In genomic region chr15:50506121-50506520, GRCh38 we compare ENCODE assay signal across 25 cellular contexts. TPM values are rescaled to one million over a fixed set of nuclear protein-coding genes. Genes with fewer than 3 reads are reported as not detected.
DNase-seq lines count a peak whose midpoint lies in the region; ATAC-seq, FAIRE-seq and TF ChIP-seq lines count a peak whose summit lies in the region.
"Had no signal": no experiment of that assay in that cellular context is flagged by ENCODE, and none has a peak within 500 bp of the region (broad histone marks: within the 10 kb centered on the region; RNA-seq: fewer than 3 reads in every experiment).

No MANE protein-coding gene starts in this region.

- H4K5ac ChIP-seq in H9 (ENCODE audit: insufficient read length, low read depth, low read length) = no peak overlapping the region

- peaks cover 3 to 8% (median 4%) of the 10 kb centered on the region in 3 experiments; a peak in 3 of 7 replicates for H3K36me3 Mint-ChIP-seq in H9 (ENCODE audit: insufficient read depth in 1 of 3, low read depth in 3 of 3)
- H3K36me3 Mint-ChIP-seq: naive B cell had no signal

- no peak overlapping the region for H3K56ac ChIP-seq in H9 (ENCODE audit: insufficient read length, low read depth, low read length)

- H3K27ac Mint-ChIP-seq in H9 = no peak overlapping the region; a peak in 1 of 7 replicates
- H3K27ac Mint-ChIP-seq: activated CD8-positive, alpha-beta T cell treated with anti-CD3 and anti-CD28 coated beads for 36 hours; activated naive CD4-positive, alpha-beta T cell treated with anti-CD3 and anti-CD28 coated beads, Interleukin-2, amount 10 ng/mL, durations not matched to agents 7 days and 5 days; activated T-cell treated with anti-CD3 and anti-CD28 coated beads, Interleukin-2, amount 50 U/mL, for 24 hours; IgD-negative memory B cell had no signal

- peaks cover 7 to 13% of the 10 kb centered on the region in 2 experiments for H3K4me1 Mint-ChIP-seq in H9
- H3K4me1 Mint-ChIP-seq: CD8-positive, alpha-beta memory T cell had no signal

- H3K4ac ChIP-seq in H9 (ENCODE audit: low read depth, low read length) = no peak overlapping the region

- H3K36me3 ChIP-seq in K562 (ENCODE audit: control insufficient read depth, insufficient read depth, low read length) (peaks cover 17% of the 10 kb centered on the region; the same call in 1 of the 3 replicates), colonic mucosa (no peaks in the 10 kb centered on the region)

- H2BK20ac ChIP-seq in H9 (ENCODE audit: low read depth, low read length, poor library complexity, severe bottlenecking) = no peak overlapping the region

- no peaks in the 10 kb centered on the region for H3K79me2 ChIP-seq in H9 (ENCODE audit: insufficient read depth, low read length)
- H3K79me2 ChIP-seq in K562 (ENCODE audit: control insufficient read depth, insufficient read depth, low read length) = no peaks in the 10 kb centered on the region

- in situ Hi-C loops in K562 (cut with MboI) = no loop called here

- FAIRE-seq in K562 (lab: Jason Lieb, UNC) (no peak), HTR-8/SVneo (lab: Jason Lieb, UNC) (no peak)
- FAIRE-seq: astrocyte, colon had no signal

- no peak overlapping the region for H3T11ph ChIP-seq in H9 (ENCODE audit: low read length)

- no peak overlapping the region for H3K23ac ChIP-seq in H9 (ENCODE audit: insufficient read length, low read depth, low read length)

- no peaks in the 10 kb centered on the region for H3K23me2 ChIP-seq in H9 (ENCODE audit: insufficient read length, low read depth, low read length, poor library complexity, severe bottlenecking)

- H3K27me3 Mint-ChIP-seq in H9 (ENCODE audit: low read depth) = no peaks in the 10 kb centered on the region
- H3K27me3 Mint-ChIP-seq: activated CD8-positive, alpha-beta T cell treated with anti-CD3 and anti-CD28 coated beads for 36 hours; activated naive CD4-positive, alpha-beta T cell treated with anti-CD3 and anti-CD28 coated beads, Interleukin-2, amount 10 ng/mL, durations not matched to agents 7 days and 5 days; activated T-cell treated with anti-CD3 and anti-CD28 coated beads, Interleukin-2, amount 50 U/mL, for 24 hours; IgD-negative memory B cell; naive B cell had no signal

- H3K9me1 ChIP-seq in K562 (ENCODE audit: control insufficient read depth, insufficient read depth, low read length) = no peaks in the 10 kb centered on the region

- TF ChIP-seq POLR2A in K562 (conservative IDR thresholded peaks at IDR 0.05) = no peak

- BruUV-seq in K562 (replicated peaks; lab: Mats Ljungman, UMichigan) = no TSS peak

- WGBS in H9 (ENCODE audit: extremely low coverage, insufficient read length, low lambda C conversion rate) = no CpG with 5 or more reads among the region's 8 CpGs
- WGBS in K562 (ENCODE audit: insufficient coverage, low coverage, missing lambda C conversion rate) = 65% methylated on average over 8 of the region's 8 CpGs

- H3K18ac ChIP-seq in H9 (ENCODE audit: insufficient read length, low read depth, low read length) = no peak overlapping the region

- H3K27me3 ChIP-seq in H9 (ENCODE audit: insufficient read depth, low read length) (no peaks in the 10 kb centered on the region), K562 (ENCODE audit: control insufficient read depth in 2 of 2, insufficient read depth in 2 of 2, low read length in 2 of 2) (no peaks in the 10 kb centered on the region), colonic mucosa (no peaks in the 10 kb centered on the region)
- H3K27me3 ChIP-seq: gastroesophageal sphincter, transverse colon had no signal

- H2BK5ac ChIP-seq in H9 (ENCODE audit: insufficient read length, low read length) = no peak overlapping the region

- H3K9me3 Mint-ChIP-seq in H9 = no peaks in the 10 kb centered on the region
- H3K9me3 Mint-ChIP-seq: activated CD8-positive, alpha-beta T cell treated with anti-CD3 and anti-CD28 coated beads for 36 hours; activated naive CD4-positive, alpha-beta T cell treated with anti-CD3 and anti-CD28 coated beads, Interleukin-2, amount 10 ng/mL, durations not matched to agents 7 days and 5 days; activated T-cell treated with anti-CD3 and anti-CD28 coated beads, Interleukin-2, amount 50 U/mL, for 24 hours; CD8-positive, alpha-beta memory T cell; IgD-negative memory B cell; naive B cell had no signal

- H3K79me1 ChIP-seq in H9 (ENCODE audit: insufficient read depth, low read depth, low read length, poor library complexity, severe bottlenecking) = no peaks in the 10 kb centered on the region

- no peak overlapping the region for H3K14ac ChIP-seq in H9 (ENCODE audit: insufficient read depth, low read length)

- H2BK15ac ChIP-seq in H9 (ENCODE audit: low read depth, low read length) = no peak overlapping the region

- H4K20me1 ChIP-seq in H9 (ENCODE audit: control insufficient read depth, insufficient read depth, insufficient read length) = no peaks in the 10 kb centered on the region
- H4K20me1 ChIP-seq in K562 (replicated peaks; ENCODE audit: control insufficient read depth, insufficient read depth, low read length) = no peaks in the 10 kb centered on the region

- no peak for TF ChIP-seq RAD21 in K562 (CRISPR knock-in tag; conservative IDR thresholded peaks at IDR 0.05 in 1 of 2, IDR thresholded peaks at IDR 0.05 in 1 of 2)

- TF ChIP-seq CTCF in H9 (conservative IDR thresholded peaks at IDR 0.05) (no peak), K562 (IDR thresholded peaks at IDR 0.05 in 2 of 3, conservative IDR thresholded peaks at IDR 0.05 in 1 of 3; ENCODE audit: insufficient read depth in 2 of 3, low read depth in 1 of 3, low read length in 3 of 3) (no peak), colonic mucosa (IDR thresholded peaks at IDR 0.05) (no peak)

- H2AK5ac ChIP-seq in H9 (ENCODE audit: insufficient read length, low read length) = no peak overlapping the region

- POLR2A ChIA-PET in K562 (lab: Yijun Ruan, JAX) = interaction anchor here (0.5 to 1.5 kb wide), 5 partner anchors 9 to 605 kb away, joined by 3 read pairs; no protein-coding TSS in a partner anchor

- H3K4me2 ChIP-seq in H9 (ENCODE audit: insufficient read depth, insufficient read length, low read length) (no peak overlapping the region), K562 (ENCODE audit: insufficient read depth, low read length) (no peak overlapping the region)

- DNase-seq in H9 (peak; percentile 60), K562 (ENCODE audit: extremely low read depth in 1 of 4, low spot score in 3 of 4) (peak in 1 of 4 experiments; percentile 38), iris pigment epithelial cell (ENCODE audit: low read depth) (peak; percentile 31), putamen (ENCODE audit: low spot score) (peak; percentile 30), colonic mucosa (no peak), dedifferentiated amniotic fluid mesenchymal stem cell (ENCODE audit: extremely low spot score) (no peak), HTR-8/SVneo (ENCODE audit: insufficient read length, low spot score) (no peak)
- DNase-seq: activated CD8-positive, alpha-beta T cell treated with anti-CD3 and anti-CD28 coated beads for 36 hours; activated naive CD4-positive, alpha-beta T cell treated with anti-CD3 and anti-CD28 coated beads, Interleukin-2, amount 10 ng/mL, durations not matched to agents 7 days and 5 days; activated T-cell treated with anti-CD3 and anti-CD28 coated beads, Interleukin-2, amount 50 U/mL, for 24 hours; CD8-positive, alpha-beta memory T cell; DMS79; GM23248; naive B cell; NCI-H187; NCI-H446; psoas muscle; stimulated activated naive CD8-positive, alpha-beta T cell treated with anti-CD3 and anti-CD28 coated beads, Interleukin-15, Interleukin-2, amounts not matched to agents 100 U/mL and 50 U/mL, for 24 hours; transverse colon had no signal

- H3K27ac ChIP-seq in H9 (ENCODE audit: insufficient read length, low read depth, low read length) (no peak overlapping the region), K562 (ENCODE audit: extremely low read depth, low read depth, low read length) (no peak overlapping the region), colonic mucosa (no peak overlapping the region)
- H3K27ac ChIP-seq: gastroesophageal sphincter, GM23248, psoas muscle, transverse colon had no signal

- no peaks in the 10 kb centered on the region for H3K9me3 ChIP-seq in H9 (ENCODE audit: control insufficient read depth, low read depth, low read length)
- no peaks in the 10 kb centered on the region for H3K9me3 ChIP-seq in K562 (replicated peaks; ENCODE audit: control insufficient read depth, insufficient read depth, low read depth, low read length)
- no peaks in the 10 kb centered on the region for H3K9me3 ChIP-seq in colonic mucosa
- H3K9me3 ChIP-seq: gastroesophageal sphincter, transverse colon had no signal

- H4K8ac ChIP-seq in H9 (replicated peaks; ENCODE audit: insufficient read length, low read depth, low read length) = no peak overlapping the region

- ATAC-seq in K562 (peak; percentile 85), GM21447 (IDR thresholded peaks at IDR 0.05; ENCODE audit: unreplicated experiment) (no peak)
- ATAC-seq: activated CD8-positive, alpha-beta T cell treated with anti-CD3 and anti-CD28 coated beads for 36 hours; gastroesophageal sphincter; psoas muscle; stimulated activated naive CD8-positive, alpha-beta T cell treated with anti-CD3 and anti-CD28 coated beads, Interleukin-15, Interleukin-2, amounts not matched to agents 100 U/mL and 50 U/mL, for 24 hours had no signal

- no peak overlapping the region for H2BK12ac ChIP-seq in H9 (ENCODE audit: insufficient read length, low read depth, low read length)

- no peak overlapping the region for H4K91ac ChIP-seq in H9 (ENCODE audit: insufficient read length, low read depth, low read length)

- intact Hi-C loops in K562 (cut with micrococcal nuclease) (no loop called here), colonic mucosa (cut with DNase I) (no loop called here)

- no peaks in the 10 kb centered on the region; the same call in 1 of the 2 replicates for H3K4me1 ChIP-seq in H9 (ENCODE audit: insufficient read depth, low read length)
- H3K4me1 ChIP-seq in K562 (replicated peaks in 1 of 2; ENCODE audit: control insufficient read depth in 2 of 2, insufficient read depth in 2 of 2, low read length in 2 of 2) = no peaks in the 10 kb centered on the region; a peak in 1 of 5 replicates
- no peaks in the 10 kb centered on the region for H3K4me1 ChIP-seq in colonic mucosa
- H3K4me1 ChIP-seq: gastroesophageal sphincter, psoas muscle, transverse colon had no signal

- H3K4me3 ChIP-seq in K562 (no peak overlapping the region), colonic mucosa (no peak overlapping the region)
- H3K4me3 ChIP-seq: gastroesophageal sphincter, GM23248, psoas muscle, transverse colon had no signal

- H3K9ac ChIP-seq in H9 (ENCODE audit: extremely low read depth, insufficient read length, low read length) (no peak overlapping the region), K562 (ENCODE audit: insufficient read depth in 1 of 2, low read depth in 2 of 2, low read length in 2 of 2) (peak overlapping the region in 1 of 2 experiments; percentile 64; a peak in 1 of 4 replicates), colonic mucosa (ENCODE audit: low read depth in 2 of 2, low read length in 2 of 2) (no peak overlapping the region)
- H3K9ac ChIP-seq: GM23248 had no signal

- H2AFZ ChIP-seq in H9 (ENCODE audit: low read length) = no peak overlapping the region
- no peak overlapping the region for H2AFZ ChIP-seq in K562 (ENCODE audit: low read depth, low read length)
- H2AFZ ChIP-seq: GM23248 had no signal

- H2BK120ac ChIP-seq in H9 (ENCODE audit: low read depth, low read length, poor library complexity, severe bottlenecking) = no peak overlapping the region

- no peak for TF ChIP-seq EP300 in K562 (IDR thresholded peaks at IDR 0.05; ENCODE audit: low read length)

- no peak overlapping the region for H3K4me3 Mint-ChIP-seq in H9
- H3K4me3 Mint-ChIP-seq: activated CD8-positive, alpha-beta T cell treated with anti-CD3 and anti-CD28 coated beads for 36 hours; activated naive CD4-positive, alpha-beta T cell treated with anti-CD3 and anti-CD28 coated beads, Interleukin-2, amount 10 ng/mL, durations not matched to agents 7 days and 5 days; activated T-cell treated with anti-CD3 and anti-CD28 coated beads, Interleukin-2, amount 50 U/mL, for 24 hours; CD8-positive, alpha-beta memory T cell; IgD-negative memory B cell; naive B cell had no signal

- CTCF ChIA-PET in K562 (lab: Yijun Ruan, JAX; ENCODE audit: low intra/inter-chr PET ratio) = no interaction called here

RNA-seq across cellular contexts. Expression of gene USP50, which starts 40.3 kb away (rescaled TPM):
- total RNA-seq in H9 (2021) (not detected in 2 replicates), K562 (2014; rRNA removed) (not detected in 2 replicates), K562 (2014; rRNA removed; fragmentation: Illumina TruSeq; extraction: Trizol) (not detected in 2 replicates), K562 (2015; rRNA removed; fragmentation: Illumina TruSeq; extraction: Trizol) (not detected in 2 replicates), K562 (2021) (not detected in 2 replicates), colonic mucosa (not detected)
- total RNA-seq in K562 (2011; cell fraction: chromatin; rRNA removed; ENCODE audit: low replicate concordance) = not detected in 2 replicates
- total RNA-seq in K562 (2011; cell fraction: nucleolus; rRNA removed) = not detected in 2 replicates
- not detected in 2 replicates for total RNA-seq in K562 (2011; cell fraction: nucleoplasm; rRNA removed)
- polyA plus RNA-seq in K562 (2011; rRNA removed) (not detected in 2 replicates), K562 (2014; fragmentation: Illumina TruSeq; extraction: Trizol) (not detected in 2 replicates), K562 (2014; fragmentation: Nextera tagmentation; extraction: Ambion mirVana) (not detected), K562 (2014; rRNA removed) (not detected in 2 replicates)
- polyA plus RNA-seq in K562 (2011; cell fraction: cytosol; rRNA removed) = not detected in 2 replicates
- not detected in 2 replicates for polyA plus RNA-seq in K562 (2011; cell fraction: nucleus; rRNA removed)
- polyA plus RNA-seq in K562 (2012) = 0.18 TPM in 1 of 2 replicates, not detected in the other
- polyA minus RNA-seq in K562 (2011; rRNA and poly(A)+ RNA removed) = not detected in 2 replicates
- not detected in 2 replicates for polyA minus RNA-seq in K562 (2011; cell fraction: cytosol; rRNA and poly(A)+ RNA removed)
- polyA minus RNA-seq in K562 (2011; cell fraction: nucleus; rRNA and poly(A)+ RNA removed) = not detected in 2 replicates
- total RNA-seq: activated CD8-positive, alpha-beta T cell treated with anti-CD3 and anti-CD28 coated beads for 36 hours; epithelial cell of proximal tubule; GM23248; transverse colon had no signal
- polyA plus RNA-seq: CD8-positive, alpha-beta memory T cell; IgD-negative memory B cell had no signal

Comparison
In these comparisons a context has a peak if more than half of its experiments do, and no peak if none do; other contexts are left out.
1. DNase-seq: peak in H9 (single experiment), iris pigment epithelial cell (single experiment) and putamen (single experiment); none in colonic mucosa (single experiment), dedifferentiated amniotic fluid mesenchymal stem cell (single experiment) and HTR-8/SVneo (single experiment).